9 cellular contexts compared by ENCODE assay signal in the genomic region with DNA sequence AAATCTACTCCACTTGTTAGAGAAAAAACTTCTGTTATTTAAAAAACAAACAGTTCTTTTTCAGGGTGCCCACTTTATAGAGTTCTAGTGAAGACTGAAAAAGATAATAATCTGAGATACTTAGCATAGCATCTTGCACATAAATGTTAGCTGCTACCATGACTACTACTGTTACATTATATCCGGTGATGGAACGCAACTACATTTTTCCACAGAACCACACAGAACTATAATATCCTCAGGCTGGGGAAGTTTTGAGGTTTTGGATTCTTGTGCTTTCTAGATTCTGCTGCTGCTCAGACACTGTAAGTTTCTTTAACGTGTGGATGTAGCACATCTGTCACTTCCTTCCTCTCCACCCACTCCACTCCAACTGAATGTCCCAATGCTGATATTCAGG.
A peak's percentile ranks its signal among the peaks of the same experiment; 100 is the strongest.
DNase-seq lines count a peak whose midpoint lies in the region; ATAC-seq, FAIRE-seq and TF ChIP-seq lines count a peak whose summit lies in the region.
"Had no signal": no experiment of that assay in that cellular context is flagged by ENCODE, and none has a peak within 500 bp of the region (broad histone marks: within the 10 kb centered on the region; RNA-seq: fewer than 3 reads in every experiment).

No MANE protein-coding gene starts in this region.

- H3K27me3 Mint-ChIP-seq in endothelial cell (ENCODE audit: unreplicated experiment): no peaks in the 10 kb centered on the region

- H3K27ac Mint-ChIP-seq in endothelial cell (ENCODE audit: unreplicated experiment): peak overlapping the region; percentile 57

- peaks cover 28% of the 10 kb centered on the region for H3F3A ChIP-seq in SK-N-SH (replicated peaks; ENCODE audit: insufficient read depth)

- peaks cover 90% of the 10 kb centered on the region for H3K79me2 ChIP-seq in SK-N-SH (ENCODE audit: insufficient read depth)

- H3K27ac ChIP-seq in SK-N-SH (ENCODE audit: low read depth in 2 of 2, low read length in 1 of 2) (peak overlapping the region in 1 of 2 experiments; percentile 66; a peak in 2 of 4 replicates), skin epidermis (peak overlapping the region in 11 of 21 experiments; percentile 25 to 77 (median 56))

- POLR2A ChIA-PET in SK-N-SH (lab: Yijun Ruan, JAX): no interaction called here

- H3K4me3 ChIP-seq in SK-N-SH (ENCODE audit: low read depth in 2 of 2, low read length in 1 of 2) (no peak overlapping the region), skin epidermis (no peak overlapping the region)
- H3K4me3 ChIP-seq: MG63 had no signal

- DNase-seq in NOMO-1 treated with DMSO at 0.1 percent for 48 hours (lab: John Stamatoyannopoulos, UW; ENCODE audit: unreplicated experiment) (peak; percentile 25), NOMO-1 treated with dmso at 0.1 percent for 144 hours (lab: John Stamatoyannopoulos, UW; ENCODE audit: unreplicated experiment) (no peak), SK-N-SH (no peak), endothelial cell (ENCODE audit: low spot score) (no peak), mucosa of gallbladder (ENCODE audit: low spot score) (no peak), frontal cortex (ENCODE audit: low spot score in 2 of 2) (no peak)
- DNase-seq: MG63 had no signal

- no peaks in the 10 kb centered on the region for H3K9me2 ChIP-seq in SK-N-SH

- 77% methylated on average over 3 of the region's 3 CpGs for WGBS in SK-N-SH (ENCODE audit: low lambda C conversion rate)

- no peaks in the 10 kb centered on the region for H3K9me3 ChIP-seq in SK-N-SH
- H3K9me3 ChIP-seq: MG63 had no signal

- CTCF ChIA-PET in SK-N-SH (lab: Yijun Ruan, JAX): no interaction called here

- no peak overlapping the region for H2AFZ ChIP-seq in SK-N-SH (ENCODE audit: low read depth)

- H3K36me3 Mint-ChIP-seq in endothelial cell (ENCODE audit: low read depth, unreplicated experiment): no peaks in the 10 kb centered on the region

- no peak overlapping the region for H3K4me3 Mint-ChIP-seq in endothelial cell (ENCODE audit: unreplicated experiment)

- H3K4me2 ChIP-seq in SK-N-SH: no peak overlapping the region

- peak overlapping the region; percentile 28; the same call in 1 of the 2 replicates for H3K9ac ChIP-seq in SK-N-SH

- TF ChIP-seq CTCF in SK-N-SH (IDR thresholded peaks at IDR 0.05) (no peak), endothelial cell (IDR thresholded peaks at IDR 0.05; ENCODE audit: unreplicated experiment) (no peak)

- no peaks in the 10 kb centered on the region for H4K20me1 ChIP-seq in SK-N-SH (ENCODE audit: insufficient read depth)

- no peak for TF ChIP-seq RAD21 in SK-N-SH (IDR thresholded peaks at IDR 0.05; ENCODE audit: low read length)

- no peak for ATAC-seq in GM18909 (IDR thresholded peaks at IDR 0.05; ENCODE audit: poor library complexity, unreplicated experiment)

- peaks cover 13 to 65% of the 10 kb centered on the region in 2 experiments for H3K4me1 ChIP-seq in SK-N-SH (ENCODE audit: control insufficient read depth in 1 of 2, insufficient read depth in 2 of 2, low read depth in 1 of 2, low read length in 1 of 2)

- H3K27me3 ChIP-seq in SK-N-SH (ENCODE audit: insufficient read depth): no peaks in the 10 kb centered on the region
- H3K27me3 ChIP-seq: MG63 had no signal

- no peaks in the 10 kb centered on the region for H3K9me3 Mint-ChIP-seq in endothelial cell (ENCODE audit: unreplicated experiment)

- FAIRE-seq in frontal cortex (lab: Jason Lieb, UNC): no peak

- H3K4me1 Mint-ChIP-seq in endothelial cell (ENCODE audit: unreplicated experiment): peaks cover 43% of the 10 kb centered on the region

- H3K36me3 ChIP-seq in SK-N-SH (replicated peaks in 1 of 2; ENCODE audit: control insufficient read depth in 1 of 2, insufficient read depth in 2 of 2, low read length in 1 of 2): peaks cover 0 to 5% of the 10 kb centered on the region in 2 experiments

- TF ChIP-seq EP300 in SK-N-SH (IDR thresholded peaks at IDR 0.05; ENCODE audit: borderline replicate concordance in 1 of 2, low read depth in 1 of 2, low read length in 1 of 2): no peak

TF ChIP-seq in SK-N-SH, 30 proteins besides CTCF, POLR2A, EP300 and RAD21:
- no peak for TF ChIP-seq SMC3 (IDR thresholded peaks at IDR 0.05; ENCODE audit: low read depth, low read length)
- no peak for TF ChIP-seq FOSL2 (IDR thresholded peaks at IDR 0.05; ENCODE audit: borderline replicate concordance, low read depth)
- no peak for TF ChIP-seq TEAD4 (IDR thresholded peaks at IDR 0.05; ENCODE audit: borderline replicate concordance, insufficient read depth)
- no peak for TF ChIP-seq GABPA (IDR thresholded peaks at IDR 0.05; ENCODE audit: low read depth)
- no peak for TF ChIP-seq FOXM1 (IDR thresholded peaks at IDR 0.05; ENCODE audit: low read depth)
- TF ChIP-seq, protein P1, sequence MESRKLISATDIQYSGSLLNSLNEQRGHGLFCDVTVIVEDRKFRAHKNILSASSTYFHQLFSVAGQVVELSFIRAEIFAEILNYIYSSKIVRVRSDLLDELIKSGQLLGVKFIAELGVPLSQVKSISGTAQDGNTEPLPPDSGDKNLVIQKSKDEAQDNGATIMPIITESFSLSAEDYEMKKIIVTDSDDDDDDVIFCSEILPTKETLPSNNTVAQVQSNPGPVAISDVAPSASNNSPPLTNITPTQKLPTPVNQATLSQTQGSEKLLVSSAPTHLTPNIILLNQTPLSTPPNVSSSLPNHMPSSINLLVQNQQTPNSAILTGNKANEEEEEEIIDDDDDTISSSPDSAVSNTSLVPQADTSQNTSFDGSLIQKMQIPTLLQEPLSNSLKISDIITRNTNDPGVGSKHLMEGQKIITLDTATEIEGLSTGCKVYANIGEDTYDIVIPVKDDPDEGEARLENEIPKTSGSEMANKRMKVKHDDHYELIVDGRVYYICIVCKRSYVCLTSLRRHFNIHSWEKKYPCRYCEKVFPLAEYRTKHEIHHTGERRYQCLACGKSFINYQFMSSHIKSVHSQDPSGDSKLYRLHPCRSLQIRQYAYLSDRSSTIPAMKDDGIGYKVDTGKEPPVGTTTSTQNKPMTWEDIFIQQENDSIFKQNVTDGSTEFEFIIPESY (IDR thresholded peaks at IDR 0.05; ENCODE audit: borderline replicate concordance, low read depth): no peak
- TF ChIP-seq, protein P2, sequence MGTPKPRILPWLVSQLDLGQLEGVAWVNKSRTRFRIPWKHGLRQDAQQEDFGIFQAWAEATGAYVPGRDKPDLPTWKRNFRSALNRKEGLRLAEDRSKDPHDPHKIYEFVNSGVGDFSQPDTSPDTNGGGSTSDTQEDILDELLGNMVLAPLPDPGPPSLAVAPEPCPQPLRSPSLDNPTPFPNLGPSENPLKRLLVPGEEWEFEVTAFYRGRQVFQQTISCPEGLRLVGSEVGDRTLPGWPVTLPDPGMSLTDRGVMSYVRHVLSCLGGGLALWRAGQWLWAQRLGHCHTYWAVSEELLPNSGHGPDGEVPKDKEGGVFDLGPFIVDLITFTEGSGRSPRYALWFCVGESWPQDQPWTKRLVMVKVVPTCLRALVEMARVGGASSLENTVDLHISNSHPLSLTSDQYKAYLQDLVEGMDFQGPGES (IDR thresholded peaks at IDR 0.05; ENCODE audit: low read depth, low read length): no peak
- TF ChIP-seq MEF2A (IDR thresholded peaks at IDR 0.05; ENCODE audit: borderline replicate concordance, low read depth): no peak
- no peak for TF ChIP-seq GATA2 (CRISPR knock-in tag; IDR thresholded peaks at IDR 0.05)
- TF ChIP-seq, protein P3, sequence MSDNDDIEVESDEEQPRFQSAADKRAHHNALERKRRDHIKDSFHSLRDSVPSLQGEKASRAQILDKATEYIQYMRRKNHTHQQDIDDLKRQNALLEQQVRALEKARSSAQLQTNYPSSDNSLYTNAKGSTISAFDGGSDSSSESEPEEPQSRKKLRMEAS (IDR thresholded peaks at IDR 0.05; ENCODE audit: low read depth): no peak
- no peak for TF ChIP-seq RXRA (IDR thresholded peaks at IDR 0.05; ENCODE audit: borderline replicate concordance, low read depth)
- TF ChIP-seq NRF1 (IDR thresholded peaks at IDR 0.05; ENCODE audit: low read depth, low read length): no peak
- no peak for TF ChIP-seq ELF1 (IDR thresholded peaks at IDR 0.05)
- TF ChIP-seq POLR2AphosphoS5 (IDR thresholded peaks at IDR 0.05; ENCODE audit: low read depth, low read length): no peak
TF ChIP-seq in SK-N-SH: peak in this region for 0.
